In the genomic region with DNA sequence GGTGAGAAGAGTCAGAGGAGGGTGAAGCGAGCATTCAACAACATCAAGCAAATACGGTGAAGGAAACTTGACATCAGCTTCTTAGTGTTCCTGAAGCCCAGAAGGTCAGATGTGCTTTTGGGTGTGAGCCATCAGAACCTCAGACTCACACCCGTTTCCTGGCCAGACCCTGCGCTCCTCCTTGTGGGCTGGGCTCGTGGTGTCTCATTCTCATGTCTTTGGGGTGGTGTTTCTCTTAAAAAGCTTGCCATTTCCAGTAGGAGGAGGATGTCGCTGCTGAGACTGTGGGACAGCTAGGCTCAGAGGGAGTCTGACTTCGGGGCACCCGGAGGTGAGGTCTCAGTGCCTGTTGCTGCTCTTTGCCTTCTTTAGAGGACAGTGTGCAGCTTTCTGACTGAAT, we compare ENCODE assay signal across 12 cellular contexts. TPM values are rescaled to one million over a fixed set of nuclear protein-coding genes. Genes with fewer than 3 reads are reported as not detected.
DNase-seq lines count a peak whose midpoint lies in the region; ATAC-seq and TF ChIP-seq lines count a peak whose summit lies in the region.
"Had no signal": no experiment of that assay in that cellular context is flagged by ENCODE, and none has a peak within 500 bp of the region (broad histone marks: within the 10 kb centered on the region; RNA-seq: fewer than 3 reads in every experiment).

No MANE protein-coding gene starts in this region.

- no peaks in the 10 kb centered on the region for H3K36me3 ChIP-seq in right atrium auricular region

- TF ChIP-seq CTCF in right atrium auricular region (IDR thresholded peaks at IDR 0.05): no peak

- H3K4me3 Mint-ChIP-seq in activated T-helper 17 cell treated with anti-CD3 and anti-CD28 coated beads, Interleukin-2, amount 50 U/mL, for 72 hours: peak overlapping the region; percentile 54
- no peak overlapping the region for H3K4me3 Mint-ChIP-seq in stimulated activated naive CD8-positive, alpha-beta T cell treated with anti-CD3 and anti-CD28 coated beads, Interleukin-15, Interleukin-2, amounts not matched to agents 100 ng/mL and 50 ng/mL, for 24 hours

- peak; percentile 58 for ATAC-seq in GM18511 (IDR thresholded peaks at IDR 0.05; ENCODE audit: unreplicated experiment)
- peak; percentile 91 for ATAC-seq in activated T-helper 17 cell treated with anti-CD3 and anti-CD28 coated beads, Interleukin-2, amount 50 U/mL, for 72 hours (replicated peaks)
- no peak for ATAC-seq in HG02884 (IDR thresholded peaks at IDR 0.05; ENCODE audit: unreplicated experiment)

- H3K9me3 ChIP-seq in right atrium auricular region: no peaks in the 10 kb centered on the region

- DNase-seq in right atrium auricular region (ENCODE audit: low spot score) (peak; percentile 69), SKM-1 (lab: John Stamatoyannopoulos, UW; ENCODE audit: unreplicated experiment) (no peak), C1 segment of cervical spinal cord (lab: John Stamatoyannopoulos, UW) (no peak)
- DNase-seq: activated CD4-positive, CD25-positive, alpha-beta regulatory T cell; amniotic stem cell; DMS79 treated with DMSO at 0.1 percent for 48 hours; SHP77 treated with DMSO at 0.1 percent for 48 hours had no signal

- H3K4me1 ChIP-seq in right atrium auricular region: peaks cover 0 to 19% of the 10 kb centered on the region in 2 donors

- H3K27ac Mint-ChIP-seq in activated T-helper 17 cell treated with anti-CD3 and anti-CD28 coated beads, Interleukin-2, amount 50 U/mL, for 72 hours: peak overlapping the region; percentile 37
- H3K27ac Mint-ChIP-seq in stimulated activated naive CD8-positive, alpha-beta T cell treated with anti-CD3 and anti-CD28 coated beads, Interleukin-15, Interleukin-2, amounts not matched to agents 100 ng/mL and 50 ng/mL, for 24 hours: peak overlapping the region; percentile 81

- H3K27me3 Mint-ChIP-seq in activated T-helper 17 cell treated with anti-CD3 and anti-CD28 coated beads, Interleukin-2, amount 50 U/mL, for 72 hours: no peaks in the 10 kb centered on the region
- no peaks in the 10 kb centered on the region for H3K27me3 Mint-ChIP-seq in stimulated activated naive CD8-positive, alpha-beta T cell treated with anti-CD3 and anti-CD28 coated beads, Interleukin-15, Interleukin-2, amounts not matched to agents 100 ng/mL and 50 ng/mL, for 24 hours

- H3K27me3 ChIP-seq in right atrium auricular region: no peaks in the 10 kb centered on the region

- H3K36me3 Mint-ChIP-seq in activated T-helper 17 cell treated with anti-CD3 and anti-CD28 coated beads, Interleukin-2, amount 50 U/mL, for 72 hours (ENCODE audit: low read depth): no peaks in the 10 kb centered on the region
- H3K36me3 Mint-ChIP-seq in stimulated activated naive CD8-positive, alpha-beta T cell treated with anti-CD3 and anti-CD28 coated beads, Interleukin-15, Interleukin-2, amounts not matched to agents 100 ng/mL and 50 ng/mL, for 24 hours (ENCODE audit: low read depth): peaks cover 3% of the 10 kb centered on the region

- peaks cover 39% of the 10 kb centered on the region for H3K4me1 Mint-ChIP-seq in activated T-helper 17 cell treated with anti-CD3 and anti-CD28 coated beads, Interleukin-2, amount 50 U/mL, for 72 hours
- H3K4me1 Mint-ChIP-seq in stimulated activated naive CD8-positive, alpha-beta T cell treated with anti-CD3 and anti-CD28 coated beads, Interleukin-15, Interleukin-2, amounts not matched to agents 100 ng/mL and 50 ng/mL, for 24 hours (ENCODE audit: low read depth): peaks cover 45% of the 10 kb centered on the region

- no peaks in the 10 kb centered on the region for H3K9me3 Mint-ChIP-seq in activated T-helper 17 cell treated with anti-CD3 and anti-CD28 coated beads, Interleukin-2, amount 50 U/mL, for 72 hours
- no peaks in the 10 kb centered on the region for H3K9me3 Mint-ChIP-seq in stimulated activated naive CD8-positive, alpha-beta T cell treated with anti-CD3 and anti-CD28 coated beads, Interleukin-15, Interleukin-2, amounts not matched to agents 100 ng/mL and 50 ng/mL, for 24 hours

- no peak overlapping the region for H3K27ac ChIP-seq in right atrium auricular region

- H3K4me3 ChIP-seq in right atrium auricular region: no peak overlapping the region

RNA-seq across cellular contexts. Expression of a gene that starts 24.2 kb away (rescaled TPM):
- total RNA-seq in activated T-helper 17 cell treated with anti-CD3 and anti-CD28 coated beads, Interleukin-2, amount 50 U/mL, for 72 hours: 10 to 100 TPM in 1 of 2 donors, 1 to 10 TPM in 1; 4.2 to 11.1 TPM
- 10 to 100 TPM; 13.0 to 24.0 TPM for total RNA-seq in right atrium auricular region

RNA-seq across cellular contexts. Expression of a gene that starts 52.7 kb away (rescaled TPM):
- not detected for total RNA-seq in activated T-helper 17 cell treated with anti-CD3 and anti-CD28 coated beads, Interleukin-2, amount 50 U/mL, for 72 hours
- 1 to 10 TPM; 4.6 to 7.7 TPM for total RNA-seq in right atrium auricular region
- total RNA-seq: mononuclear cell had no signal

Comparison
In these comparisons a context has a peak if more than half of its experiments do, and no peak if none do; other contexts are left out.
1. RNA of a gene that starts 52.7 kb away (total RNA-seq): 4.6 to 7.7 TPM in right atrium auricular region; not detected in activated T-helper 17 cell treated with anti-CD3 and anti-CD28 coated beads, Interleukin-2, amount 50 U/mL, for 72 hours; every median in the first group is over 4 times any median in the second.